ENCODE assay signal across 15 cellular contexts in genomic region chr17:47927821-47928400, GRCh38. TPM values are rescaled to one million over a fixed set of nuclear protein-coding genes. Genes with fewer than 3 reads are reported as not detected.
DNase-seq lines count a peak whose midpoint lies in the region; TF ChIP-seq lines count a peak whose summit lies in the region.
"Had no signal": no experiment of that assay in that cellular context is flagged by ENCODE, and none has a peak within 500 bp of the region (broad histone marks: within the 10 kb centered on the region; RNA-seq: fewer than 3 reads in every experiment).

No MANE protein-coding gene starts in this region.

- CTCF ChIA-PET in activated naive CD4-positive, alpha-beta T cell treated with anti-CD3 and anti-CD28 coated beads, Interleukin-2, amount 10 ng/mL, durations not matched to agents 7 days and 5 days (lab: Charles Lee), result no interaction called here
- CTCF ChIA-PET in Calu3 (lab: Charles Lee), result no interaction called here
- CTCF ChIA-PET in RWPE1 (lab: Yijun Ruan, JAX), result interaction anchor here (0.5 kb wide), 1 partner anchor 22 kb away, joined by 3 read pairs; no protein-coding TSS in a partner anchor

- H3K4me3 Mint-ChIP-seq in activated naive CD4-positive, alpha-beta T cell treated with anti-CD3 and anti-CD28 coated beads, Interleukin-2, amount 10 ng/mL, durations not matched to agents 7 days and 5 days, result no peak overlapping the region
- no peak overlapping the region for H3K4me3 Mint-ChIP-seq in Calu3 (ENCODE audit: low read depth, unreplicated experiment)
- no peak overlapping the region for H3K4me3 Mint-ChIP-seq in nephron progenitor cell
- H3K4me3 Mint-ChIP-seq: CD14-positive monocyte; CD8-positive, alpha-beta T cell; GM23338 had no signal

- H3K4me1 Mint-ChIP-seq in activated naive CD4-positive, alpha-beta T cell treated with anti-CD3 and anti-CD28 coated beads, Interleukin-2, amount 10 ng/mL, durations not matched to agents 7 days and 5 days, result no peaks in the 10 kb centered on the region
- H3K4me1 Mint-ChIP-seq in Calu3 (ENCODE audit: low read depth, unreplicated experiment) (no peaks in the 10 kb centered on the region), nephron progenitor cell (no peaks in the 10 kb centered on the region)
- H3K4me1 Mint-ChIP-seq: GM23338 had no signal

- no peaks in the 10 kb centered on the region for H3K9me3 Mint-ChIP-seq in activated naive CD4-positive, alpha-beta T cell treated with anti-CD3 and anti-CD28 coated beads, Interleukin-2, amount 10 ng/mL, durations not matched to agents 7 days and 5 days
- H3K9me3 Mint-ChIP-seq in Calu3 (ENCODE audit: low read depth, unreplicated experiment), result no peaks in the 10 kb centered on the region
- no peaks in the 10 kb centered on the region for H3K9me3 Mint-ChIP-seq in nephron progenitor cell
- H3K9me3 Mint-ChIP-seq: CD8-positive, alpha-beta T cell; GM23338 had no signal

- intact Hi-C loops in Calu3 (cut with micrococcal nuclease; ENCODE audit: unreplicated experiment), result no loop called here

- H3K27ac Mint-ChIP-seq in activated naive CD4-positive, alpha-beta T cell treated with anti-CD3 and anti-CD28 coated beads, Interleukin-2, amount 10 ng/mL, durations not matched to agents 7 days and 5 days, result peak overlapping the region; percentile 58
- H3K27ac Mint-ChIP-seq in Calu3 (ENCODE audit: unreplicated experiment) (peak overlapping the region; percentile 3), nephron progenitor cell (peak overlapping the region; percentile 75)
- H3K27ac Mint-ChIP-seq: CD8-positive, alpha-beta T cell; GM23338 had no signal

- H3K36me3 Mint-ChIP-seq in activated naive CD4-positive, alpha-beta T cell treated with anti-CD3 and anti-CD28 coated beads, Interleukin-2, amount 10 ng/mL, durations not matched to agents 7 days and 5 days, result peaks cover 35% of the 10 kb centered on the region
- H3K36me3 Mint-ChIP-seq in Calu3 (ENCODE audit: insufficient read depth, unreplicated experiment), result peaks cover 23% of the 10 kb centered on the region
- peaks cover 41% of the 10 kb centered on the region for H3K36me3 Mint-ChIP-seq in nephron progenitor cell (ENCODE audit: low read depth)

- no peaks in the 10 kb centered on the region for H3K27me3 Mint-ChIP-seq in activated naive CD4-positive, alpha-beta T cell treated with anti-CD3 and anti-CD28 coated beads, Interleukin-2, amount 10 ng/mL, durations not matched to agents 7 days and 5 days
- H3K27me3 Mint-ChIP-seq in Calu3 (ENCODE audit: unreplicated experiment), result no peaks in the 10 kb centered on the region
- H3K27me3 Mint-ChIP-seq in nephron progenitor cell (ENCODE audit: low read depth, poor library complexity), result no peaks in the 10 kb centered on the region

- POLR2A ChIA-PET in RWPE1 (lab: Yijun Ruan, JAX; ENCODE audit: low non-redundant PET), result no interaction called here

- no TSS peak for BruUV-seq in Calu3 (replicated peaks; lab: Mats Ljungman, UMichigan)

- DNase-seq in activated naive CD4-positive, alpha-beta T cell treated with anti-CD3 and anti-CD28 coated beads, Interleukin-2, amount 10 ng/mL, durations not matched to agents 7 days and 5 days, result no peak
- DNase-seq in activated naive CD4-positive, alpha-beta T cell (lab: John Stamatoyannopoulos, UW), result no peak
- DNase-seq in Calu3 (no peak), RWPE1 (ENCODE audit: low spot score) (no peak), nephron progenitor cell (no peak), NCI-H510A treated with DMSO at 0.1 percent for 48 hours (lab: John Stamatoyannopoulos, UW) (no peak)
- no peak for DNase-seq in stimulated activated CD8-positive, alpha-beta memory T cell treated with anti-CD3 and anti-CD28 coated beads, Interleukin-4, amount 100 ng/mL, for 48 hours
- DNase-seq: CD8-positive, alpha-beta T cell; COR-L47; DND-41; GDM1; H7 had no signal

- TF ChIP-seq CTCF in Calu3 (IDR thresholded peaks at IDR 0.05; ENCODE audit: unreplicated experiment), result no peak
- no peak for TF ChIP-seq CTCF in RWPE1 (conservative IDR thresholded peaks at IDR 0.05; ENCODE audit: low read depth)
- TF ChIP-seq CTCF in nephron progenitor cell (IDR thresholded peaks at IDR 0.05), result no peak

- H3K27ac ChIP-seq in RWPE1, result peak overlapping the region; percentile 6; the same call in 1 of the 2 replicates
- H3K27ac ChIP-seq: A549 had no signal

RNA-seq across cellular contexts. Expression of gene PNPO, which starts 13.5 kb away (rescaled TPM):
- 88.0 and 98.5 TPM in 2 replicates for total RNA-seq in Calu3 (2022)

RNA-seq across cellular contexts. Expression of gene PRR15L, which starts 29.8 kb away (rescaled TPM):
- total RNA-seq in Calu3 (2022), result 30.2 and 49.1 TPM in 2 replicates
- total RNA-seq: CD8-positive, alpha-beta T cell; GM23338 had no signal

RNA-seq across cellular contexts. Expression of gene SP2, which starts 31.9 kb away (rescaled TPM):
- total RNA-seq in Calu3 (2022), result 21.5 and 22.4 TPM in 2 replicates

RNA-seq across cellular contexts. Expression of gene CDK5RAP3, which starts 43.0 kb away (rescaled TPM):
- total RNA-seq in Calu3 (2022), result 431 and 457 TPM in 2 replicates

Comparison
In these comparisons a context has a peak if more than half of its experiments do, and no peak if none do; other contexts are left out.
1. H3K27ac Mint-ChIP-seq: peak in every context shown above with its lines; median percentile 75 in nephron progenitor cell; 58 in activated naive CD4-positive, alpha-beta T cell treated with anti-CD3 and anti-CD28 coated beads, Interleukin-2, amount 10 ng/mL, durations not matched to agents 7 days and 5 days; 3 in Calu3.